Comparison of ENCODE assay signal across 9 cellular contexts in genomic region chr15:22811640-22812039, GRCh38. TPM values are rescaled to one million over a fixed set of nuclear protein-coding genes. Genes with fewer than 3 reads are reported as not detected.
A peak's percentile ranks its signal among the peaks of the same experiment; 100 is the strongest.
DNase-seq lines count a peak whose midpoint lies in the region; ATAC-seq and TF ChIP-seq lines count a peak whose summit lies in the region.
"Had no signal": no experiment of that assay in that cellular context is flagged by ENCODE, and none has a peak within 500 bp of the region (broad histone marks: within the 10 kb centered on the region; RNA-seq: fewer than 3 reads in every experiment).

No MANE protein-coding gene starts in this region.

- ATAC-seq in stimulated activated naive CD8-positive, alpha-beta T cell treated with anti-CD3 and anti-CD28 coated beads, Interleukin-15, amount 100 ng/mL, for 72 hours = no peak

- peaks cover 44% of the 10 kb centered on the region for H4K20me1 ChIP-seq in OCI-LY3 (ENCODE audit: insufficient read depth, low read length)

- H3K4me3 Mint-ChIP-seq in T-helper 2 cell treated with Interferon-gamma antibody and Interleukin-4, amounts not matched to agents 5 μg/mL and 100 μg/mL, for 36 hours = no peak overlapping the region
- H3K4me3 Mint-ChIP-seq in stimulated activated naive CD8-positive, alpha-beta T cell treated with anti-CD3 and anti-CD28 coated beads, Interleukin-15, amount 100 ng/mL, for 72 hours = no peak overlapping the region
- H3K4me3 Mint-ChIP-seq: naive B cell; T-helper 1 cell treated with Interleukin-12 subunit alpha and Interleukin-12 subunit beta and Interleukin-4 antibody, amounts not matched to agents 30 μg/mL and 1 μg/mL, for 36 hours had no signal

- peaks cover 6% of the 10 kb centered on the region for H3K4me1 ChIP-seq in OCI-LY3 (ENCODE audit: low read length)

- H3K27me3 Mint-ChIP-seq in T-helper 2 cell treated with Interferon-gamma antibody and Interleukin-4, amounts not matched to agents 5 μg/mL and 100 μg/mL, for 36 hours (ENCODE audit: low read depth) = no peaks in the 10 kb centered on the region
- no peaks in the 10 kb centered on the region for H3K27me3 Mint-ChIP-seq in stimulated activated naive CD8-positive, alpha-beta T cell treated with anti-CD3 and anti-CD28 coated beads, Interleukin-15, amount 100 ng/mL, for 72 hours
- H3K27me3 Mint-ChIP-seq: naive B cell had no signal

- peaks cover 3% of the 10 kb centered on the region for H3K4me1 Mint-ChIP-seq in T-helper 2 cell treated with Interferon-gamma antibody and Interleukin-4, amounts not matched to agents 5 μg/mL and 100 μg/mL, for 36 hours (ENCODE audit: low read depth)
- peaks cover 17% of the 10 kb centered on the region for H3K4me1 Mint-ChIP-seq in stimulated activated naive CD8-positive, alpha-beta T cell treated with anti-CD3 and anti-CD28 coated beads, Interleukin-15, amount 100 ng/mL, for 72 hours

- DNase-seq in GM12864 (ENCODE audit: low read depth) (no peak), fibroblast of pulmonary artery (ENCODE audit: low read depth) (peak; percentile 19), renal cortical epithelial cell (ENCODE audit: low read depth) (peak; percentile 25), NCI-H446 treated with DMSO at 0.1 percent for 48 hours (lab: John Stamatoyannopoulos, UW) (no peak)
- DNase-seq in T-helper 2 cell treated with Interferon-gamma antibody and Interleukin-4, amounts not matched to agents 5 μg/mL and 100 μg/mL, for 36 hours (ENCODE audit: low spot score) = no peak
- no peak for DNase-seq in stimulated activated naive CD8-positive, alpha-beta T cell treated with anti-CD3 and anti-CD28 coated beads, Interleukin-15, amount 100 ng/mL, for 72 hours
- DNase-seq: naive B cell had no signal

- peaks cover 51% of the 10 kb centered on the region for H3K79me2 ChIP-seq in OCI-LY3 (ENCODE audit: low read length)

- no peak overlapping the region for H3K27ac ChIP-seq in OCI-LY3 (ENCODE audit: low read length)

- peak; percentile 38 for TF ChIP-seq CTCF in GM12864 (IDR thresholded peaks at IDR 0.05; ENCODE audit: low read depth, low read length, missing control alignments)
- TF ChIP-seq CTCF in OCI-LY3 (IDR thresholded peaks at IDR 0.05; ENCODE audit: low read depth, low read length) = peak; percentile 7; the same call in 1 of the 2 replicates
- TF ChIP-seq CTCF in fibroblast of pulmonary artery (IDR thresholded peaks at IDR 0.05; ENCODE audit: low read length, missing control alignments) = peak; percentile 35

- no peaks in the 10 kb centered on the region for H3K9me3 Mint-ChIP-seq in T-helper 2 cell treated with Interferon-gamma antibody and Interleukin-4, amounts not matched to agents 5 μg/mL and 100 μg/mL, for 36 hours
- no peaks in the 10 kb centered on the region for H3K9me3 Mint-ChIP-seq in stimulated activated naive CD8-positive, alpha-beta T cell treated with anti-CD3 and anti-CD28 coated beads, Interleukin-15, amount 100 ng/mL, for 72 hours
- H3K9me3 Mint-ChIP-seq: naive B cell; T-helper 1 cell treated with Interleukin-12 subunit alpha and Interleukin-12 subunit beta and Interleukin-4 antibody, amounts not matched to agents 30 μg/mL and 1 μg/mL, for 36 hours had no signal

- H3K9ac ChIP-seq in OCI-LY3 (ENCODE audit: low read length) = no peak overlapping the region

- no peak overlapping the region for H3K4me2 ChIP-seq in OCI-LY3 (ENCODE audit: low read length)

- H3K27me3 ChIP-seq in OCI-LY3 (ENCODE audit: low read depth, low read length) = no peaks in the 10 kb centered on the region

- no peak overlapping the region for H2AFZ ChIP-seq in OCI-LY3 (ENCODE audit: low read depth, low read length)

- H3K36me3 Mint-ChIP-seq in T-helper 2 cell treated with Interferon-gamma antibody and Interleukin-4, amounts not matched to agents 5 μg/mL and 100 μg/mL, for 36 hours (ENCODE audit: low read depth) = peaks cover 10% of the 10 kb centered on the region

- H3K36me3 ChIP-seq in OCI-LY3 (replicated peaks; ENCODE audit: low read depth, low read length) = peaks cover 35% of the 10 kb centered on the region

- H3K4me3 ChIP-seq in GM12864 (ENCODE audit: low read depth, low read length) (no peak overlapping the region), OCI-LY3 (ENCODE audit: low read length) (no peak overlapping the region), fibroblast of pulmonary artery (replicated peaks; ENCODE audit: low read depth, low read length) (no peak overlapping the region)

- no peaks in the 10 kb centered on the region for H3K9me3 ChIP-seq in OCI-LY3 (ENCODE audit: insufficient read depth, low read length)

- H3K27ac Mint-ChIP-seq in T-helper 2 cell treated with Interferon-gamma antibody and Interleukin-4, amounts not matched to agents 5 μg/mL and 100 μg/mL, for 36 hours = no peak overlapping the region
- H3K27ac Mint-ChIP-seq in stimulated activated naive CD8-positive, alpha-beta T cell treated with anti-CD3 and anti-CD28 coated beads, Interleukin-15, amount 100 ng/mL, for 72 hours = peak overlapping the region in 1 of 2 donors; percentile 54
- H3K27ac Mint-ChIP-seq: T-helper 1 cell treated with Interleukin-12 subunit alpha and Interleukin-12 subunit beta and Interleukin-4 antibody, amounts not matched to agents 30 μg/mL and 1 μg/mL, for 36 hours had no signal

RNA-seq across cellular contexts. Expression of gene NIPA1, which starts 25.2 kb away (rescaled TPM):
- total RNA-seq in renal cortical epithelial cell = 14.8 and 17.7 TPM in 2 replicates

RNA-seq across cellular contexts. Expression of gene NIPA2, which starts 26.8 kb away (rescaled TPM):
- 78.0 and 85.1 TPM in 2 replicates for total RNA-seq in renal cortical epithelial cell

Comparison
In these comparisons a context has a peak if more than half of its experiments do, and no peak if none do; other contexts are left out.
1. DNase-seq: peak in fibroblast of pulmonary artery (single experiment) and renal cortical epithelial cell (single experiment); none in GM12864 (single experiment), T-helper 2 cell treated with Interferon-gamma antibody and Interleukin-4, amounts not matched to agents 5 μg/mL and 100 μg/mL, for 36 hours (single experiment), stimulated activated naive CD8-positive, alpha-beta T cell treated with anti-CD3 and anti-CD28 coated beads, Interleukin-15, amount 100 ng/mL, for 72 hours (0 of 2) and NCI-H446 treated with DMSO at 0.1 percent for 48 hours (single experiment).
2. Peak in every context shown above with its lines, with median percentiles within 50 percentile points of each other: CTCF ChIP-seq.